In genomic region chr2:159438284-159438683, GRCh38 we compare ENCODE assay signal across 16 cellular contexts.
"Had no signal": no experiment of that assay in that cellular context is flagged by ENCODE, and none has a peak within 500 bp of the region (broad histone marks: within the 10 kb centered on the region; RNA-seq: fewer than 3 reads in every experiment).

No MANE protein-coding gene starts in this region.

- H3K4me3 Mint-ChIP-seq: dendritic cell treated with granulocyte-macrophage colony-stimulating factor and Interleukin-4, amounts not matched to agents 40 ng/mL and 50 ng/mL, for 4 days; effector memory CD8-positive, alpha-beta T cell; immature natural killer cell; naive B cell; nephron had no signal

- DNase-seq: effector memory CD8-positive, alpha-beta T cell; esophagus squamous epithelium; foreskin fibroblast; immature natural killer cell; left ventricle myocardium inferior; lower lobe of right lung; mesenchymal stem cell; naive B cell; psoas muscle; small intestine; stimulated activated CD4-positive, alpha-beta T cell treated with anti-CD3 and anti-CD28 coated beads, Interleukin-12 subunit alpha, Interleukin-12 subunit beta, amount 100 ng/mL, for 4 hours; stimulated activated naive CD4-positive, alpha-beta T cell treated with Interleukin-2 at 50 U/mL for 16 hours; trophoblast cell had no signal

- H3K4me3 ChIP-seq: esophagus squamous epithelium, left ventricle myocardium inferior, lower lobe of right lung, psoas muscle had no signal

- H3K9me3 ChIP-seq: esophagus squamous epithelium, left ventricle myocardium inferior, lower lobe of right lung, psoas muscle had no signal

- H3K27ac ChIP-seq: esophagus squamous epithelium, left ventricle myocardium inferior, lower lobe of right lung, psoas muscle had no signal

- H3K4me1 ChIP-seq: esophagus squamous epithelium, lower lobe of right lung, psoas muscle had no signal

- FAIRE-seq: keratinocyte had no signal

- H3K27me3 ChIP-seq: esophagus squamous epithelium had no signal

- ATAC-seq: effector memory CD8-positive, alpha-beta T cell; lower lobe of right lung; psoas muscle had no signal

- H3K9me3 Mint-ChIP-seq: dendritic cell treated with granulocyte-macrophage colony-stimulating factor and Interleukin-4, amounts not matched to agents 40 ng/mL and 50 ng/mL, for 4 days; effector memory CD8-positive, alpha-beta T cell; immature natural killer cell; nephron had no signal

- H3K27me3 Mint-ChIP-seq: dendritic cell treated with granulocyte-macrophage colony-stimulating factor and Interleukin-4, amounts not matched to agents 40 ng/mL and 50 ng/mL, for 4 days; effector memory CD8-positive, alpha-beta T cell; naive B cell had no signal

- H3K4me1 Mint-ChIP-seq: immature natural killer cell, naive B cell, nephron had no signal

- H3K27ac Mint-ChIP-seq: dendritic cell treated with granulocyte-macrophage colony-stimulating factor and Interleukin-4, amounts not matched to agents 40 ng/mL and 50 ng/mL, for 4 days; effector memory CD8-positive, alpha-beta T cell; immature natural killer cell; nephron had no signal
